20 cellular contexts compared by ENCODE assay signal in genomic region chr1:40310129-40310461, GRCh38.
"Had no signal": no experiment of that assay in that cellular context is flagged by ENCODE, and none has a peak within 500 bp of the region (broad histone marks: within the 10 kb centered on the region; RNA-seq: fewer than 3 reads in every experiment).

No MANE protein-coding gene starts in this region.

- DNase-seq: activated CD4-positive, alpha-beta T cell treated with anti-CD3 and anti-CD28 coated beads, Interleukin-2, amount 10 ng/mL, durations not matched to agents 24 days and 14 days; activated CD4-positive, alpha-beta T cell treated with anti-CD3 and anti-CD28 coated beads, Interleukin-2, amount 50 U/mL, for 48 hours; activated CD4-positive, CD25-positive, alpha-beta regulatory T cell treated with anti-CD3 and anti-CD28 coated beads, Interleukin-2, amount 50 U/mL, for 72 hours; activated CD8-positive, alpha-beta memory T cell treated with anti-CD3 and anti-CD28 coated beads, Interleukin-2, amount 10 ng/mL, durations not matched to agents 7 days and 5 days; activated gamma-delta T cell; activated naive CD4-positive, alpha-beta T cell treated with anti-CD3 and anti-CD28 coated beads for 36 hours; activated T-cell treated with anti-CD3 and anti-CD28 coated beads, Interleukin-2, amount 50 U/mL, for 4 hours; brain microvascular endothelial cell; Kasumi-1; NCI-H1105 treated with DMSO at 0.1 percent for 48 hours; NCI-H146; NCI-H187 treated with DMSO at 0.1 percent for 48 hours; NCI-H2081 treated with DMSO at 0.1 percent for 48 hours; NCI-H524; PC-3; SHP77 treated with DMSO at 0.1 percent for 48 hours had no signal

- H3K27ac Mint-ChIP-seq: activated CD4-positive, alpha-beta T cell treated with anti-CD3 and anti-CD28 coated beads, Interleukin-2, amount 10 ng/mL, durations not matched to agents 24 days and 14 days; activated CD8-positive, alpha-beta memory T cell treated with anti-CD3 and anti-CD28 coated beads, Interleukin-2, amount 10 ng/mL, durations not matched to agents 7 days and 5 days; activated naive CD4-positive, alpha-beta T cell treated with anti-CD3 and anti-CD28 coated beads for 36 hours; activated naive CD8-positive, alpha-beta T cell; WTC11 had no signal

- H3K36me3 Mint-ChIP-seq: activated CD8-positive, alpha-beta memory T cell treated with anti-CD3 and anti-CD28 coated beads, Interleukin-2, amount 10 ng/mL, durations not matched to agents 7 days and 5 days; activated naive CD8-positive, alpha-beta T cell; WTC11 had no signal

- H3K36me3 ChIP-seq: brain microvascular endothelial cell, cardiac muscle cell had no signal

- H3K4me3 ChIP-seq: cardiac muscle cell had no signal

- ATAC-seq: activated CD8-positive, alpha-beta memory T cell treated with anti-CD3 and anti-CD28 coated beads, Interleukin-2, amount 10 ng/mL, durations not matched to agents 7 days and 5 days; activated T-cell treated with anti-CD3 and anti-CD28 coated beads, Interleukin-2, amount 50 U/mL, for 4 hours; PC-3 had no signal

- H3K4me3 Mint-ChIP-seq: activated CD4-positive, alpha-beta T cell treated with anti-CD3 and anti-CD28 coated beads, Interleukin-2, amount 10 ng/mL, durations not matched to agents 24 days and 14 days; activated CD8-positive, alpha-beta memory T cell treated with anti-CD3 and anti-CD28 coated beads, Interleukin-2, amount 10 ng/mL, durations not matched to agents 7 days and 5 days; activated naive CD4-positive, alpha-beta T cell treated with anti-CD3 and anti-CD28 coated beads for 36 hours; activated naive CD8-positive, alpha-beta T cell; activated T-cell treated with anti-CD3 and anti-CD28 coated beads, Interleukin-2, amount 50 U/mL, for 4 hours; WTC11 had no signal

- H3K9me3 Mint-ChIP-seq: activated CD4-positive, alpha-beta T cell treated with anti-CD3 and anti-CD28 coated beads, Interleukin-2, amount 10 ng/mL, durations not matched to agents 24 days and 14 days; activated naive CD4-positive, alpha-beta T cell treated with anti-CD3 and anti-CD28 coated beads for 36 hours; activated T-cell treated with anti-CD3 and anti-CD28 coated beads, Interleukin-2, amount 50 U/mL, for 4 hours; T-helper 1 cell treated with Interleukin-12 subunit alpha and Interleukin-12 subunit beta and Interleukin-4 antibody, amounts not matched to agents 30 μg/mL and 1 μg/mL, for 36 hours; WTC11 had no signal

- H3K27ac ChIP-seq: brain microvascular endothelial cell, cardiac muscle cell had no signal

- H3K27me3 ChIP-seq: brain microvascular endothelial cell, cardiac muscle cell had no signal

- H3K27me3 Mint-ChIP-seq: activated CD8-positive, alpha-beta memory T cell treated with anti-CD3 and anti-CD28 coated beads, Interleukin-2, amount 10 ng/mL, durations not matched to agents 7 days and 5 days; activated naive CD8-positive, alpha-beta T cell had no signal
